ENCODE assay signal across 8 cellular contexts in genomic region chr2:134120718-134121630, GRCh38.
DNase-seq lines count a peak whose midpoint lies in the region; ATAC-seq and TF ChIP-seq lines count a peak whose summit lies in the region.

No MANE protein-coding gene starts in this region.

- peak overlapping the region; percentile 83 for H2AFZ ChIP-seq in osteoblast (ENCODE audit: low read length)

- ATAC-seq in HG03378 (IDR thresholded peaks at IDR 0.05; ENCODE audit: unreplicated experiment) = peak; percentile 31

- no peak for TF ChIP-seq EP300 in transverse colon (IDR thresholded peaks at IDR 0.05; ENCODE audit: low read depth)

- peak overlapping the region; percentile 70 for H3K4me3 ChIP-seq in BE2C (ENCODE audit: low read depth, low read length)
- H3K4me3 ChIP-seq in osteoblast (ENCODE audit: insufficient read depth, low read length) = peak overlapping the region; percentile 90
- peak overlapping the region; percentile 42 to 98 (median 88) for H3K4me3 ChIP-seq in transverse colon

- no peaks in the 10 kb centered on the region for H3K36me3 Mint-ChIP-seq in activated naive CD4-positive, alpha-beta T cell treated with anti-CD3 and anti-CD28 coated beads for 36 hours (ENCODE audit: low read depth)

- peak overlapping the region; percentile 63 for H3K4me3 Mint-ChIP-seq in activated naive CD4-positive, alpha-beta T cell treated with anti-CD3 and anti-CD28 coated beads for 36 hours

- no peak for TF ChIP-seq CTCF in BE2C (IDR thresholded peaks at IDR 0.05; ENCODE audit: low read depth, low read length)
- no peak for TF ChIP-seq CTCF in osteoblast (IDR thresholded peaks at IDR 0.05; ENCODE audit: extremely low read depth, low read depth, low read length)
- TF ChIP-seq CTCF in transverse colon (IDR thresholded peaks at IDR 0.05) = no peak

- H3K4me1 Mint-ChIP-seq in activated naive CD4-positive, alpha-beta T cell treated with anti-CD3 and anti-CD28 coated beads for 36 hours (ENCODE audit: low read depth) = peaks cover 56% of the 10 kb centered on the region

- H3K79me2 ChIP-seq in osteoblast (ENCODE audit: insufficient read depth, low read length) = peaks cover 44% of the 10 kb centered on the region

- H3K27me3 Mint-ChIP-seq in activated naive CD4-positive, alpha-beta T cell treated with anti-CD3 and anti-CD28 coated beads for 36 hours (ENCODE audit: low read depth) = no peaks in the 10 kb centered on the region

- H3K27me3 ChIP-seq in BE2C (no peaks in the 10 kb centered on the region), osteoblast (ENCODE audit: insufficient read depth, low read length) (no peaks in the 10 kb centered on the region), transverse colon (no peaks in the 10 kb centered on the region)

- peak overlapping the region; percentile 38 for H3K27ac ChIP-seq in osteoblast (ENCODE audit: low read depth, low read length)
- peak overlapping the region; percentile 91 to 97 (median 96) for H3K27ac ChIP-seq in transverse colon

- peaks cover 24% of the 10 kb centered on the region for H4K20me1 ChIP-seq in osteoblast (ENCODE audit: insufficient read depth, low read length)

- H3K36me3 ChIP-seq in BE2C = no peaks in the 10 kb centered on the region
- H3K36me3 ChIP-seq in osteoblast (ENCODE audit: insufficient read depth, low read length) = no peaks in the 10 kb centered on the region
- no peaks in the 10 kb centered on the region for H3K36me3 ChIP-seq in transverse colon

- TF ChIP-seq POLR2A in GM19099 (IDR thresholded peaks at IDR 0.05; ENCODE audit: extremely low read depth, insufficient read length, low read depth) (peak; percentile 21), transverse colon (IDR thresholded peaks at IDR 0.05) (peak; percentile 40)

- H3K9me3 ChIP-seq in BE2C (no peaks in the 10 kb centered on the region), osteoblast (ENCODE audit: low read depth, low read length) (no peaks in the 10 kb centered on the region), transverse colon (no peaks in the 10 kb centered on the region)

- in situ Hi-C loops in transverse colon (cut with MboI; ENCODE audit: low pct_ligation_motif_present in 1 of 4, low pct_unique_long_range_greater_than_20kb in 1 of 4, low sequenced_read_pairs in 3 of 4) = loop anchor here in 1 of 4 donors (25.0 kb wide), 1 partner anchor 791 kb away; the partner anchor contains the start of gene CCNT2

- WGBS in transverse colon (ENCODE audit: low coverage in 1 of 2), 2 donors = 1% methylated on average over 40 of the region's 86 CpGs; no CpG with 5 or more reads in 1 of the 2 donors

- H3K4me1 ChIP-seq in BE2C (peaks cover 9% of the 10 kb centered on the region; the same call in 1 of the 2 replicates), osteoblast (ENCODE audit: insufficient read depth, low read length) (peaks cover 23% of the 10 kb centered on the region), transverse colon (peaks cover 18 to 58% (median 52%) of the 10 kb centered on the region in 4 donors)

- no peak overlapping the region for H3K27ac Mint-ChIP-seq in activated naive CD4-positive, alpha-beta T cell treated with anti-CD3 and anti-CD28 coated beads for 36 hours

- H3K9me3 Mint-ChIP-seq in activated naive CD4-positive, alpha-beta T cell treated with anti-CD3 and anti-CD28 coated beads for 36 hours = no peaks in the 10 kb centered on the region

- peak overlapping the region; percentile 85 for H3K4me2 ChIP-seq in osteoblast (ENCODE audit: insufficient read depth, low read length)

- DNase-seq in BE2C (peak; percentile 39), RPMI8226 (peak; percentile 77), globus pallidus (ENCODE audit: low spot score) (peak; percentile 62), osteoblast (ENCODE audit: insufficient read length, low spot score, missing footprints) (peak; percentile 98), transverse colon (peak; percentile 67)
- DNase-seq in activated naive CD4-positive, alpha-beta T cell treated with anti-CD3 and anti-CD28 coated beads for 36 hours = peak; percentile 61

- intact Hi-C loops in activated naive CD4-positive, alpha-beta T cell treated with anti-CD3 and anti-CD28 coated beads for 36 hours (cut with micrococcal nuclease) = loop anchor here (10.0 kb wide), 2 partner anchors 554 to 934 kb away; partner anchors contain the start of gene RAB3GAP1
- intact Hi-C loops in transverse colon (cut with DNase I; ENCODE audit: low total_unique reads) = loop anchor here (10.0 kb wide), 1 partner anchor 284 kb away; no protein-coding TSS in a partner anchor

- CTCF ChIA-PET in activated naive CD4-positive, alpha-beta T cell treated with anti-CD3 and anti-CD28 coated beads for 36 hours (lab: Charles Lee) = interaction anchor here (0.8 to 5.0 kb wide), 9 partner anchors 16 to 330 kb away, joined by 3 to 66 read pairs (median 17); no protein-coding TSS in a partner anchor

Comparison
In these comparisons a context has a peak if more than half of its experiments do, and no peak if none do; other contexts are left out.
1. Peak in every context shown above with its lines: DNase-seq, ATAC-seq, H3K4me3 ChIP-seq and H3K27ac ChIP-seq.
2. DNase-seq: peak in every context shown above with its lines; median percentile 98 in osteoblast; 77 in RPMI8226; 67 in transverse colon; 62 in globus pallidus; 61 in activated naive CD4-positive, alpha-beta T cell treated with anti-CD3 and anti-CD28 coated beads for 36 hours; 39 in BE2C.